Comparison of ENCODE assay signal across 8 cellular contexts in the genomic region with DNA sequence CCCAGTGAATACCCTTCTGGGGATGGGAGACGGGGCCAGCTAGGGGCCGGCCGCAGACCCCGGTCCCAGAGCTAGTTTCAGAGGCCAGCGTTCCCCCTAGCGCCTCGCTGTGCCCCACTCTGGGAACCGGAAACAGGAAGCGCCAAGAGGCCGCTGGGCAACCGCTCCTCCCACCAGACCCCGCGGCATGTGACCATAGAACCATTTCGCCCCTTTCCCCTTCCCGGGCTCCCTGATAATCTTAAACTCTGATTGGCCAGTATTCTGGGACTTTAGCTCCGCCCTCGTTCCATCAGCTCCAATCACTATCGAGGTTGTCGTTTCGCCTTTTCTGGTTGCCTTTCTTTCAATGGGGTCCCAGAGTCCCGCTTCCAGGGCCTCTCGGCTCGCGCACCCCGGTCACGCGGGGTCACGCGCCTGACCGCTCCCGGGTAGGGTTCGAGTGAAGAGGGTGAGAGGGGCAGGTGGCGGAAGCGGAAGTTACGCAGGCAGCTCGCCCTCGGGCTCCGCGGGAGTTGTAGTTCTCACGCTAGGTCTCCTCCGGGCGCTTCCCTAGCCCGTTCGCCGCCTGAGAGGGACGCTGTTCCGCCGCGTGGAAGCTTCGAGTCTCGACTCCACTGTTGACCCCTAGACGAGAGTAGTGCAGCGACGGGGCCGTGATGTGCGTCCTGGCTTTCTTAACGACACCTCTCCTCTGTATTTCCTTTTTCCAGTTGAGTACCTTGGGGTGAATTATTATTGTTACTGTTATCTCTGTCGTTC. TPM values are rescaled to one million over a fixed set of nuclear protein-coding genes. Genes with fewer than 3 reads are reported as not detected.
A peak's percentile ranks its signal among the peaks of the same experiment; 100 is the strongest.
DNase-seq lines count a peak whose midpoint lies in the region; ATAC-seq, FAIRE-seq and TF ChIP-seq lines count a peak whose summit lies in the region.

A gene (minus strand): TSS at position 121 of the 762 bp plus-strand sequence. CDS start 3,241 bp downstream, outside the sequence.

- H2BK20ac ChIP-seq in H9 (ENCODE audit: low read depth, low read length, poor library complexity, severe bottlenecking) = no peak within 1 kb of the TSS

- peak within 1 kb of the TSS; percentile 98 to 99 for H3K4me3 Mint-ChIP-seq in H9
- H3K4me3 Mint-ChIP-seq in natural killer cell treated with Interleukin-12 subunit alpha and Interleukin-12 subunit beta and Interleukin-15 and Interleukin-18, amount 100 ng/mL, for 72 hours = peak within 1 kb of the TSS; percentile 99

- peaks cover 14% of the 10 kb centered on the region for H3K79me2 ChIP-seq in H9 (ENCODE audit: insufficient read depth, low read length)

- H2BK5ac ChIP-seq in H9 (ENCODE audit: insufficient read length, low read length) = no peak within 1 kb of the TSS

- peaks cover 5% of the 10 kb centered on the region for H3K79me1 ChIP-seq in H9 (ENCODE audit: insufficient read depth, low read depth, low read length, poor library complexity, severe bottlenecking)

- peaks cover 12 to 13% of the 10 kb centered on the region in 2 experiments for H3K9me3 Mint-ChIP-seq in H9
- H3K9me3 Mint-ChIP-seq in natural killer cell treated with Interleukin-12 subunit alpha and Interleukin-12 subunit beta and Interleukin-15 and Interleukin-18, amount 100 ng/mL, for 72 hours = peaks cover 5% of the 10 kb centered on the region

- H3K27ac ChIP-seq in H9 (ENCODE audit: insufficient read length, low read depth, low read length) = peak within 1 kb of the TSS; percentile 73

- no peak within 1 kb of the TSS for H2AFZ ChIP-seq in H9 (ENCODE audit: low read length)

- H3K27me3 Mint-ChIP-seq in H9 (ENCODE audit: low read depth) = no peaks in the 10 kb centered on the region; the same call in 1 of the 2 replicates
- no peaks in the 10 kb centered on the region for H3K27me3 Mint-ChIP-seq in natural killer cell treated with Interleukin-12 subunit alpha and Interleukin-12 subunit beta and Interleukin-15 and Interleukin-18, amount 100 ng/mL, for 72 hours

- peak; percentile 98 for DNase-seq in H9
- DNase-seq in M059J (ENCODE audit: low read depth) = peak; percentile 95
- DNase-seq in SHP77 (lab: John Stamatoyannopoulos, UW) = peak; percentile 85 to 87
- DNase-seq in activated effector memory CD4-positive, alpha-beta T cell treated with Interleukin-2 at 50 U/mL for 16 hours = peak; percentile 84
- DNase-seq in fibroblast of pulmonary artery (ENCODE audit: low read depth) = peak; percentile 94
- peak; percentile 96 for DNase-seq in natural killer cell treated with Interleukin-12 subunit alpha and Interleukin-12 subunit beta and Interleukin-15 and Interleukin-18, amount 100 ng/mL, for 72 hours (ENCODE audit: low spot score)
- peak; percentile 93 for DNase-seq in stimulated activated naive CD8-positive, alpha-beta T cell treated with anti-CD3 and anti-CD28 coated beads, Interleukin-15, Interleukin-2, amounts not matched to agents 100 U/mL and 50 U/mL, for 24 hours

- H4K5ac ChIP-seq in H9 (ENCODE audit: insufficient read length, low read depth, low read length) = no peak within 1 kb of the TSS

- H4K8ac ChIP-seq in H9 (replicated peaks; ENCODE audit: insufficient read length, low read depth, low read length) = no peak within 1 kb of the TSS

- TF ChIP-seq CTCF in H9 (conservative IDR thresholded peaks at IDR 0.05) = peak; percentile 61
- peak; percentile 56 for TF ChIP-seq CTCF in fibroblast of pulmonary artery (IDR thresholded peaks at IDR 0.05; ENCODE audit: low read length, missing control alignments)

- no peak within 1 kb of the TSS for H2BK12ac ChIP-seq in H9 (ENCODE audit: insufficient read length, low read depth, low read length)

- H3K56ac ChIP-seq in H9 (ENCODE audit: insufficient read length, low read depth, low read length) = no peak within 1 kb of the TSS

- peak within 1 kb of the TSS; percentile 97 for H3K14ac ChIP-seq in H9 (ENCODE audit: insufficient read depth, low read length)

- H3K18ac ChIP-seq in H9 (ENCODE audit: insufficient read length, low read depth, low read length) = peak within 1 kb of the TSS; percentile 96

- H2BK120ac ChIP-seq in H9 (ENCODE audit: low read depth, low read length, poor library complexity, severe bottlenecking) = peak within 1 kb of the TSS; percentile 64

- peak; percentile 99 for FAIRE-seq in G401.6 (lab: Jason Lieb, UNC)

- no peaks in the 10 kb centered on the region for H4K20me1 ChIP-seq in H9 (ENCODE audit: control insufficient read depth, insufficient read depth, insufficient read length)

- no peak within 1 kb of the TSS for H3K4ac ChIP-seq in H9 (ENCODE audit: low read depth, low read length)

- H3K4me1 ChIP-seq in H9 (ENCODE audit: insufficient read depth, low read length) = no peaks in the 10 kb centered on the region

- no peak within 1 kb of the TSS for H3K23ac ChIP-seq in H9 (ENCODE audit: insufficient read length, low read depth, low read length)

- no peak within 1 kb of the TSS for H2AK5ac ChIP-seq in H9 (ENCODE audit: insufficient read length, low read length)

- peak within 1 kb of the TSS; percentile 54 for H3T11ph ChIP-seq in H9 (ENCODE audit: low read length)

- H3K4me3 ChIP-seq in fibroblast of pulmonary artery (replicated peaks; ENCODE audit: low read depth, low read length) = peak within 1 kb of the TSS; percentile 84

- H2BK15ac ChIP-seq in H9 (ENCODE audit: low read depth, low read length) = no peak within 1 kb of the TSS

- peak within 1 kb of the TSS; percentile 87 for H3K9ac ChIP-seq in H9 (ENCODE audit: extremely low read depth, insufficient read length, low read length)

- no peaks in the 10 kb centered on the region for H3K27me3 ChIP-seq in H9 (ENCODE audit: insufficient read depth, low read length)

- no CpG with 5 or more reads among the region's 58 CpGs for WGBS in H9 (ENCODE audit: extremely low coverage, insufficient read length, low lambda C conversion rate)

- H3K36me3 Mint-ChIP-seq in H9 (ENCODE audit: insufficient read depth in 1 of 3, low read depth in 3 of 3) = peaks cover 17 to 51% (median 42%) of the 10 kb centered on the region in 3 experiments
- H3K36me3 Mint-ChIP-seq in natural killer cell treated with Interleukin-12 subunit alpha and Interleukin-12 subunit beta and Interleukin-15 and Interleukin-18, amount 100 ng/mL, for 72 hours = peaks cover 32% of the 10 kb centered on the region

- no peak within 1 kb of the TSS for H4K91ac ChIP-seq in H9 (ENCODE audit: insufficient read length, low read depth, low read length)

- H3K9me3 ChIP-seq in H9 (ENCODE audit: control insufficient read depth, low read depth, low read length) = peaks cover 19% of the 10 kb centered on the region

- peak within 1 kb of the TSS; percentile 98 for H3K4me2 ChIP-seq in H9 (ENCODE audit: insufficient read depth, insufficient read length, low read length)

- peaks cover 14% of the 10 kb centered on the region for H3K23me2 ChIP-seq in H9 (ENCODE audit: insufficient read length, low read depth, low read length, poor library complexity, severe bottlenecking)

- ATAC-seq in natural killer cell treated with Interleukin-12 subunit alpha and Interleukin-12 subunit beta and Interleukin-15 and Interleukin-18, amount 100 ng/mL, for 72 hours = peak; percentile 93 to 94
- ATAC-seq in stimulated activated naive CD8-positive, alpha-beta T cell treated with anti-CD3 and anti-CD28 coated beads, Interleukin-15, Interleukin-2, amounts not matched to agents 100 U/mL and 50 U/mL, for 24 hours = peak; percentile 83

- peak within 1 kb of the TSS; percentile 97 to 99 (median 97) for H3K27ac Mint-ChIP-seq in H9
- H3K27ac Mint-ChIP-seq in natural killer cell treated with Interleukin-12 subunit alpha and Interleukin-12 subunit beta and Interleukin-15 and Interleukin-18, amount 100 ng/mL, for 72 hours = peak within 1 kb of the TSS; percentile 96 to 97

- peaks cover 12 to 18% of the 10 kb centered on the region in 2 experiments for H3K4me1 Mint-ChIP-seq in H9
- peaks cover 57 to 74% of the 10 kb centered on the region in 2 donors for H3K4me1 Mint-ChIP-seq in natural killer cell treated with Interleukin-12 subunit alpha and Interleukin-12 subunit beta and Interleukin-15 and Interleukin-18, amount 100 ng/mL, for 72 hours (ENCODE audit: low read depth in 2 of 2)

RNA-seq across cellular contexts. Expression of the gene that starts here (rescaled TPM):
- total RNA-seq in H9 (2021) = 153 and 163 TPM in 2 replicates
- total RNA-seq in M059J (2014; rRNA removed; shearing (Covaris generic)) = 119 and 126 TPM in 2 replicates
- 100 to 1,000 TPM; 213 to 346 TPM for total RNA-seq in natural killer cell treated with Interleukin-12 subunit alpha and Interleukin-12 subunit beta and Interleukin-15 and Interleukin-18, amount 100 ng/mL, for 72 hours

Comparison
In these comparisons a context has a peak if more than half of its experiments do, and no peak if none do; other contexts are left out.
1. Peak in every context shown above with its lines: DNase-seq, ATAC-seq, H3K4me3 ChIP-seq and H3K27ac ChIP-seq.